9 cellular contexts compared by ENCODE assay signal in the genomic region with DNA sequence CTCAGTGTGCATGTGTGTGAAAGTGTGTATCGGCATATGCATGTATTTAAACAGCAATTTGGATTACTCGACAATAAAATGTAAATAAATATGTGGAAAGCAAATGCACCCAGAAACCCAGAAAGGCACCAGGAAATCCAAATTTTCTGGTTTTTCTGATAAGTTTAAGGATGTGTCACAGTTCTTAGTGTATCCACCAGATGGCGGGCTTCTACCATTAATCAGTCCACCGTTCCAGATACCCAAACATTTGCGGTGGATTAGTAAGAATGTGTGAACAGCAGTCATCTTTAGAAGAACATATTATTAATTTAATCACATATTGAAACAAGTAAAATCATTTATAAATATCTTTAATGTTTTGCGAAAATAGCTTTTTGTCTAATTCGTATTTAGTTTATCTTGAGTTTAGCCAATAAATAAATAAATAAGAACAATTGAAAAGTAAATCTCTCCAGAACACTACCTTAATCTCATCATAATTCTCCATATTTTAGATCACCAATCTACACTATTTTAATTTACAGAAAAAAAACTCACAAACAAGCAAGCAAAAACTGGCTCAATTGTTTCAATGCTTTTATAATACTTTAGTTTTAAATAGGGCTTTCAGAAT.
A peak's percentile ranks its signal among the peaks of the same experiment; 100 is the strongest.
DNase-seq lines count a peak whose midpoint lies in the region; TF ChIP-seq lines count a peak whose summit lies in the region.
"Had no signal": no experiment of that assay in that cellular context is flagged by ENCODE, and none has a peak within 500 bp of the region (broad histone marks: within the 10 kb centered on the region; RNA-seq: fewer than 3 reads in every experiment).

No MANE protein-coding gene starts in this region.

- no peaks in the 10 kb centered on the region for H3K36me3 Mint-ChIP-seq in HFFc6 (ENCODE audit: low read depth)

- peak; percentile 10 for DNase-seq in DMS153 treated with DMSO at 0.1 percent for 48 hours (lab: John Stamatoyannopoulos, UW; ENCODE audit: unreplicated experiment)
- DNase-seq in DMS153 (lab: John Stamatoyannopoulos, UW) = no peak
- peak; percentile 49 for DNase-seq in HFFc6
- peak; percentile 47 for DNase-seq in NCI-H1048 (lab: John Stamatoyannopoulos, UW)
- DNase-seq in T1000 (lab: John Stamatoyannopoulos, UW) = peak; percentile 2
- DNase-seq in astrocyte of the spinal cord (ENCODE audit: low read depth, low spot score) = peak; percentile 74
- peak; percentile 35 for DNase-seq in iPS-NIHi11 (ENCODE audit: low spot score)
- DNase-seq in stimulated activated CD4-positive, alpha-beta T cell treated with anti-CD3 and anti-CD28 coated beads, Interleukin-15, amount 100 ng/mL, for 1 hour (ENCODE audit: low read depth in 1 of 2, low spot score in 1 of 2) = peak; percentile 6 to 18

- no peaks in the 10 kb centered on the region for H3K9me3 Mint-ChIP-seq in HFFc6

- no peaks in the 10 kb centered on the region for H3K27me3 Mint-ChIP-seq in HFFc6 (ENCODE audit: insufficient read depth)

- H3K4me3 ChIP-seq in astrocyte of the spinal cord (ENCODE audit: low read depth, low read length) = no peak overlapping the region
- H3K4me3 ChIP-seq: BLaER1 treated with 17β-estradiol and CSF1 and Interleukin-3, amounts not matched to agents 10 nM and 100 nM had no signal

- no peak overlapping the region for H3K27ac Mint-ChIP-seq in HFFc6

- no peak overlapping the region for H3K4me3 Mint-ChIP-seq in HFFc6

- TF ChIP-seq CTCF in HFFc6 (IDR thresholded peaks at IDR 0.05) = peak; percentile 98
- TF ChIP-seq CTCF in astrocyte of the spinal cord (IDR thresholded peaks at IDR 0.05; ENCODE audit: low read depth, low read length) = peak; percentile 49

- in situ Hi-C loops in astrocyte of the spinal cord (cut with HindIII; ENCODE audit: low sequenced_read_pairs) = no loop called here

- H3K4me1 Mint-ChIP-seq in HFFc6 (ENCODE audit: low read depth) = peaks cover 21% of the 10 kb centered on the region
